In the genomic region with DNA sequence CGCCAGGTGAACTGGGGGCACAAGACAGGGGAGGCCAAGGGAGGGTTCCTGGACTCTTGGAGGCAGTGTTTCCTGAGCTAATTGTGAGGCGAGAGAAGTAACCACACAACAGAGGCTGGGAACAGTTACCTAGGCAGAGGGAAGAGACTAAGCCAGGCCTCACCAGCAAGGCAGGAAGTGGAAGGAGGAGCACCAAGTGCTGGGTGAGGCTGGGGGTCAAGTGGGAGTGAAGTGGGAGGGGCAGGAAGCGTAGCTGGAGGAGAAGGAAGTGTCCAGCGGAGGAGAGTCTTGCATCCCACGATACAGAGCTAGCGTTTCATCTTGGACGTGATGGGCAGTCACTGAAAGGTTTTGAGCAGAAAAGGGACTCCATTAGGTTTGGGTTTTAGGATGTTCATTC, we compare ENCODE assay signal across 19 cellular contexts. TPM values are rescaled to one million over a fixed set of nuclear protein-coding genes. Genes with fewer than 3 reads are reported as not detected.
DNase-seq lines count a peak whose midpoint lies in the region; ATAC-seq and TF ChIP-seq lines count a peak whose summit lies in the region.
"Had no signal": no experiment of that assay in that cellular context is flagged by ENCODE, and none has a peak within 500 bp of the region (broad histone marks: within the 10 kb centered on the region; RNA-seq: fewer than 3 reads in every experiment).

No MANE protein-coding gene starts in this region.

- H3K4me3 ChIP-seq in IMR-90 (ENCODE audit: insufficient read depth, low read depth, low read length) (no peak overlapping the region), heart right ventricle (no peak overlapping the region), rectal smooth muscle tissue (ENCODE audit: low read length) (no peak overlapping the region)
- H3K4me3 ChIP-seq: GM23248, thyroid gland had no signal

- DNase-seq in IMR-90 (no peak), UCSD-AML1 (lab: John Stamatoyannopoulos, UW; ENCODE audit: unreplicated experiment) (peak; percentile 73), heart right ventricle (peak; percentile 32 to 48), activated T-cell treated with anti-CD3 and anti-CD28 coated beads for 4 hours (no peak)
- DNase-seq: activated CD4-positive, alpha-beta T cell treated with anti-CD3 and anti-CD28 coated beads, Interleukin-2, amount 10 ng/mL, durations not matched to agents 7 days and 5 days; AML-193; cerebellar nuclear complex; GM23248; naive B cell; NCI-H1417; NCI-H2227 treated with DMSO at 0.1 percent for 48 hours; NK-92 treated with Interleukin-12 subunit alpha and Interleukin-12 subunit beta, amount 100 ng/mL, for 24 hours; posterior cingulate gyrus; thyroid gland had no signal

- H2AFZ ChIP-seq in IMR-90 (replicated peaks; ENCODE audit: low read length, poor library complexity): peak overlapping the region; percentile 39
- H2AFZ ChIP-seq: GM23248 had no signal

- H3K23ac ChIP-seq in IMR-90 (ENCODE audit: low read depth, low read length): no peak overlapping the region

- H2BK5ac ChIP-seq in IMR-90 (ENCODE audit: low read depth, low read length, poor library complexity, severe bottlenecking): no peak overlapping the region

- no TSS peak for BruUV-seq in IMR-90 (replicated peaks; lab: Mats Ljungman, UMichigan)

- CTCF ChIA-PET in IMR-90 (lab: Yijun Ruan, JAX): no interaction called here

- H3K9ac ChIP-seq in IMR-90 (ENCODE audit: low read depth, low read length) (no peak overlapping the region), rectal smooth muscle tissue (ENCODE audit: low read length) (no peak overlapping the region)
- H3K9ac ChIP-seq: GM23248 had no signal

- H3K27ac ChIP-seq in IMR-90 (ENCODE audit: insufficient read depth, low read length): no peak overlapping the region
- H3K27ac ChIP-seq in heart right ventricle: peak overlapping the region in 8 of 10 donors; percentile 9 to 67 (median 36)
- peak overlapping the region; percentile 90 for H3K27ac ChIP-seq in rectal smooth muscle tissue (ENCODE audit: low read depth, low read length)
- H3K27ac ChIP-seq: GM23248, thyroid gland had no signal

- no peak overlapping the region for H2BK120ac ChIP-seq in IMR-90 (ENCODE audit: low read depth, low read length)

- H2AK5ac ChIP-seq in IMR-90 (ENCODE audit: low read depth, low read length): no peak overlapping the region

- no peak for TF ChIP-seq POLR2A in IMR-90 (IDR thresholded peaks at IDR 0.05; ENCODE audit: low read depth, low read length)

- H3K4me2 ChIP-seq in IMR-90 (ENCODE audit: low read depth, low read length): no peak overlapping the region

- no peak overlapping the region for H3K14ac ChIP-seq in IMR-90 (replicated peaks; ENCODE audit: low read depth, low read length)

- no peak overlapping the region for H2AK9ac ChIP-seq in IMR-90 (replicated peaks; ENCODE audit: low read depth, low read length, poor library complexity)

- H3K56ac ChIP-seq in IMR-90 (ENCODE audit: extremely low read depth, insufficient read depth, low read length): no peak overlapping the region

- no peak overlapping the region for H2BK20ac ChIP-seq in IMR-90 (ENCODE audit: low read depth, low read length)

- H4K91ac ChIP-seq in IMR-90 (ENCODE audit: insufficient read depth, low read depth, low read length): no peak overlapping the region

- POLR2A ChIA-PET in IMR-90 (lab: Charles Lee; ENCODE audit: unreplicated experiment): no interaction called here

- no peak for ATAC-seq in IMR-90 (ENCODE audit: low read depth)
- peak; percentile 41 to 83 (median 74) for ATAC-seq in heart right ventricle
- ATAC-seq in HG03354 (IDR thresholded peaks at IDR 0.05; ENCODE audit: poor library complexity, severe bottlenecking, unreplicated experiment): no peak
- ATAC-seq in GM21619 (IDR thresholded peaks at IDR 0.05; ENCODE audit: unreplicated experiment): no peak
- ATAC-seq in GM18870 (IDR thresholded peaks at IDR 0.05; ENCODE audit: unreplicated experiment): no peak
- ATAC-seq: stimulated activated memory B cell treated with anti-CD40 and anti-IgM and Interleukin-4, amounts not matched to agents 10 μg/mL and 1 μg/mL and 100 μg/mL, for 72 hours had no signal

- no peak overlapping the region for H3K4ac ChIP-seq in IMR-90 (ENCODE audit: low read depth, low read length)

- H3K79me1 ChIP-seq in IMR-90 (ENCODE audit: low read depth in 1 of 2, low read length in 2 of 2): no peaks in the 10 kb centered on the region

- H3K9me3 ChIP-seq in IMR-90 (ENCODE audit: control insufficient read depth, insufficient read depth, low read length) (peaks cover 9% of the 10 kb centered on the region), heart right ventricle (peaks cover 0 to 25% (median 7%) of the 10 kb centered on the region in 11 donors)
- H3K9me3 ChIP-seq: thyroid gland had no signal

- H3K36me3 ChIP-seq in IMR-90 (ENCODE audit: control insufficient read depth, insufficient read depth, low read length) (no peaks in the 10 kb centered on the region), heart right ventricle (no peaks in the 10 kb centered on the region), rectal smooth muscle tissue (ENCODE audit: control insufficient read depth, insufficient read depth, low read length) (no peaks in the 10 kb centered on the region)
- H3K36me3 ChIP-seq: thyroid gland had no signal

- intact Hi-C loops in IMR-90 (cut with micrococcal nuclease) (no loop called here), heart right ventricle (cut with DNase I) (no loop called here)

- TF ChIP-seq CTCF in IMR-90 (conservative IDR thresholded peaks at IDR 0.05; ENCODE audit: low read depth, low read length) (no peak), heart right ventricle (IDR thresholded peaks at IDR 0.05) (no peak)

- 97% methylated on average over 6 of the region's 7 CpGs; no CpG with 5 or more reads in 1 of the 2 experiments for WGBS in IMR-90 (ENCODE audit: extremely low coverage in 2 of 2, insufficient read length in 1 of 2), 2 experiments
- 65 to 73% methylated on average over 7 of the region's 7 CpGs for WGBS in heart right ventricle, 2 donors

- H4K5ac ChIP-seq in IMR-90 (ENCODE audit: low read depth, low read length): no peak overlapping the region

- in situ Hi-C loops in IMR-90 (cut with MboI; ENCODE audit: low sequenced_read_pairs): no loop called here

- H3K9me1 ChIP-seq in IMR-90 (ENCODE audit: insufficient read depth, low read length): no peaks in the 10 kb centered on the region

- no peak overlapping the region for H4K8ac ChIP-seq in IMR-90 (ENCODE audit: low read depth in 2 of 2, low read length in 2 of 2)

- H2BK15ac ChIP-seq in IMR-90 (ENCODE audit: low read depth, low read length): no peak overlapping the region

- H3K18ac ChIP-seq in IMR-90 (ENCODE audit: low read depth, low read length): no peak overlapping the region

- no peaks in the 10 kb centered on the region; the same call in 1 of the 2 replicates for H3K4me1 ChIP-seq in IMR-90 (ENCODE audit: control insufficient read depth, insufficient read depth, low read length)
- peaks cover 0 to 39% (median 16%) of the 10 kb centered on the region in 9 donors for H3K4me1 ChIP-seq in heart right ventricle
- H3K4me1 ChIP-seq in rectal smooth muscle tissue (ENCODE audit: control insufficient read depth, insufficient read depth, low read length): peaks cover 22% of the 10 kb centered on the region

- H3K27me3 ChIP-seq in IMR-90 (ENCODE audit: control insufficient read depth, insufficient read depth, low read length): no peaks in the 10 kb centered on the region
- no peaks in the 10 kb centered on the region for H3K27me3 ChIP-seq in heart right ventricle
- H3K27me3 ChIP-seq in rectal smooth muscle tissue (ENCODE audit: control insufficient read depth, insufficient read depth, low read length): no peaks in the 10 kb centered on the region
- H3K27me3 ChIP-seq: thyroid gland had no signal

- H4K20me1 ChIP-seq in IMR-90 (ENCODE audit: insufficient read depth, low read length): no peaks in the 10 kb centered on the region

- TF ChIP-seq RAD21 in IMR-90 (IDR thresholded peaks at IDR 0.05; ENCODE audit: low read length): no peak

- dilution Hi-C loops in IMR-90 (cut with HindIII; ENCODE audit: low sequenced_read_pairs, unreplicated experiment): no loop called here

TF ChIP-seq in IMR-90, 13 proteins besides CTCF, POLR2A, EP300 and RAD21:
- TF ChIP-seq CHD1 (IDR thresholded peaks at IDR 0.05; ENCODE audit: low read depth, low read length): no peak
- TF ChIP-seq SMC3 (IDR thresholded peaks at IDR 0.05; ENCODE audit: low read depth, low read length): no peak
- TF ChIP-seq RCOR1 (IDR thresholded peaks at IDR 0.05; ENCODE audit: insufficient replicate concordance, low read length): no peak

RNA-seq across cellular contexts. Expression of a gene that starts 48.3 kb away (rescaled TPM):
- total RNA-seq in IMR-90 (2012; rRNA removed): 180 and 216 TPM in 2 replicates
- polyA plus RNA-seq in IMR-90 (2012; rRNA removed): 271 and 304 TPM in 2 replicates
- 189 and 234 TPM in 2 replicates for polyA plus RNA-seq in IMR-90 (2012; cell fraction: cytosol; rRNA removed)
- 74.4 and 139 TPM in 2 replicates for polyA plus RNA-seq in IMR-90 (2012; cell fraction: nucleus; rRNA removed; ENCODE audit: low replicate concordance)
- 100 to 1,000 TPM; 207 to 307 (median 228) TPM for total RNA-seq in heart right ventricle
- polyA plus RNA-seq in heart right ventricle: 100 to 1,000 TPM; 158 to 236 TPM

Comparison
In these comparisons a context has a peak if more than half of its experiments do, and no peak if none do; other contexts are left out.
1. ATAC-seq: peak in heart right ventricle (8 of 8); none in IMR-90 (single experiment), HG03354 (single experiment), GM21619 (single experiment) and GM18870 (single experiment).
2. DNase-seq: peak in UCSD-AML1 (single experiment) and heart right ventricle (2 of 2); none in IMR-90 (single experiment) and activated T-cell treated with anti-CD3 and anti-CD28 coated beads for 4 hours (single experiment).